ENCODE assay signal across 9 cellular contexts in genomic region chr7:130993671-130994365, GRCh38.
A peak's percentile ranks its signal among the peaks of the same experiment; 100 is the strongest.
DNase-seq lines count a peak whose midpoint lies in the region; ATAC-seq and TF ChIP-seq lines count a peak whose summit lies in the region.
"Had no signal": no experiment of that assay in that cellular context is flagged by ENCODE, and none has a peak within 500 bp of the region (broad histone marks: within the 10 kb centered on the region; RNA-seq: fewer than 3 reads in every experiment).

No MANE protein-coding gene starts in this region.

- H3K27ac Mint-ChIP-seq in stimulated activated naive CD8-positive, alpha-beta T cell treated with anti-CD3 and anti-CD28 coated beads, Interleukin-15, Interleukin-2, amounts not matched to agents 100 ng/mL and 50 ng/mL, for 24 hours, result peak overlapping the region; percentile 90
- H3K27ac Mint-ChIP-seq in stimulated activated naive CD8-positive, alpha-beta T cell treated with anti-CD3 and anti-CD28 coated beads, Interleukin-15, amount 100 ng/mL, for 72 hours, result peak overlapping the region in 1 of 2 donors; percentile 27
- peak overlapping the region; percentile 19 to 61 for H3K27ac Mint-ChIP-seq in natural killer cell

- peak overlapping the region; percentile 99 for H3K27ac ChIP-seq in caudate nucleus (ENCODE audit: low read depth, low read length)

- H3K4me3 Mint-ChIP-seq in stimulated activated naive CD8-positive, alpha-beta T cell treated with anti-CD3 and anti-CD28 coated beads, Interleukin-15, Interleukin-2, amounts not matched to agents 100 ng/mL and 50 ng/mL, for 24 hours, result peak overlapping the region; percentile 12
- H3K4me3 Mint-ChIP-seq in stimulated activated naive CD8-positive, alpha-beta T cell treated with anti-CD3 and anti-CD28 coated beads, Interleukin-15, amount 100 ng/mL, for 72 hours, result peak overlapping the region in 1 of 2 donors; percentile 14
- no peak overlapping the region for H3K4me3 Mint-ChIP-seq in natural killer cell

- DNase-seq in stimulated activated naive CD8-positive, alpha-beta T cell treated with anti-CD3 and anti-CD28 coated beads, Interleukin-15, amount 100 ng/mL, for 72 hours, result no peak
- DNase-seq in caudate nucleus (lab: John Stamatoyannopoulos, UW) (no peak), natural killer cell (no peak), NOMO-1 treated with DMSO at 0.1 percent for 48 hours (lab: John Stamatoyannopoulos, UW; ENCODE audit: unreplicated experiment) (no peak), NCI-H2029 (lab: John Stamatoyannopoulos, UW) (no peak)
- DNase-seq in stimulated activated naive CD4-positive, alpha-beta T cell (lab: John Stamatoyannopoulos, UW), result no peak
- DNase-seq: NCI-H82 had no signal

- H3K36me3 Mint-ChIP-seq in stimulated activated naive CD8-positive, alpha-beta T cell treated with anti-CD3 and anti-CD28 coated beads, Interleukin-15, Interleukin-2, amounts not matched to agents 100 ng/mL and 50 ng/mL, for 24 hours (ENCODE audit: low read depth), result peaks cover 7% of the 10 kb centered on the region
- H3K36me3 Mint-ChIP-seq in natural killer cell, result no peaks in the 10 kb centered on the region

- intact Hi-C loops in natural killer cell (cut with micrococcal nuclease), result no loop called here

- no peaks in the 10 kb centered on the region for H3K9me3 Mint-ChIP-seq in stimulated activated naive CD8-positive, alpha-beta T cell treated with anti-CD3 and anti-CD28 coated beads, Interleukin-15, Interleukin-2, amounts not matched to agents 100 ng/mL and 50 ng/mL, for 24 hours
- no peaks in the 10 kb centered on the region for H3K9me3 Mint-ChIP-seq in stimulated activated naive CD8-positive, alpha-beta T cell treated with anti-CD3 and anti-CD28 coated beads, Interleukin-15, amount 100 ng/mL, for 72 hours
- no peaks in the 10 kb centered on the region for H3K9me3 Mint-ChIP-seq in natural killer cell

- no peak for TF ChIP-seq CTCF in natural killer cell (IDR thresholded peaks at IDR 0.05)

- H3K4me1 Mint-ChIP-seq in stimulated activated naive CD8-positive, alpha-beta T cell treated with anti-CD3 and anti-CD28 coated beads, Interleukin-15, Interleukin-2, amounts not matched to agents 100 ng/mL and 50 ng/mL, for 24 hours (ENCODE audit: low read depth), result peaks cover 57% of the 10 kb centered on the region
- H3K4me1 Mint-ChIP-seq in stimulated activated naive CD8-positive, alpha-beta T cell treated with anti-CD3 and anti-CD28 coated beads, Interleukin-15, amount 100 ng/mL, for 72 hours, result peaks cover 84% of the 10 kb centered on the region
- peaks cover 75% of the 10 kb centered on the region in 2 donors for H3K4me1 Mint-ChIP-seq in natural killer cell

- no peaks in the 10 kb centered on the region for H3K27me3 Mint-ChIP-seq in stimulated activated naive CD8-positive, alpha-beta T cell treated with anti-CD3 and anti-CD28 coated beads, Interleukin-15, Interleukin-2, amounts not matched to agents 100 ng/mL and 50 ng/mL, for 24 hours
- H3K27me3 Mint-ChIP-seq in stimulated activated naive CD8-positive, alpha-beta T cell treated with anti-CD3 and anti-CD28 coated beads, Interleukin-15, amount 100 ng/mL, for 72 hours, result no peaks in the 10 kb centered on the region
- H3K27me3 Mint-ChIP-seq in natural killer cell (ENCODE audit: low read depth in 2 of 2), result no peaks in the 10 kb centered on the region

- ATAC-seq in stimulated activated naive CD8-positive, alpha-beta T cell treated with anti-CD3 and anti-CD28 coated beads, Interleukin-15, amount 100 ng/mL, for 72 hours, result no peak
- ATAC-seq in natural killer cell (no peak), GM18517 (IDR thresholded peaks at IDR 0.05; ENCODE audit: unreplicated experiment) (no peak)
